In genomic region chr11:64292458-64293254, GRCh38 we compare ENCODE assay signal across 9 cellular contexts. TPM values are rescaled to one million over a fixed set of nuclear protein-coding genes. Genes with fewer than 3 reads are reported as not detected.
DNase-seq lines count a peak whose midpoint lies in the region; FAIRE-seq and TF ChIP-seq lines count a peak whose summit lies in the region.
"Had no signal": no experiment of that assay in that cellular context is flagged by ENCODE, and none has a peak within 500 bp of the region (broad histone marks: within the 10 kb centered on the region; RNA-seq: fewer than 3 reads in every experiment).

No MANE protein-coding gene starts in this region.

- CTCF ChIA-PET in endothelial cell of umbilical vein (lab: Charles Lee), result interaction anchor here (1.7 to 4.5 kb wide), 2 partner anchors 9 to 12 kb away, joined by 10 to 17 read pairs; partner anchors contain the start of genes CATSPERZ and ESRRA

- BruUV-seq in endothelial cell of umbilical vein (replicated peaks; lab: Mats Ljungman, UMichigan), result no TSS peak

- no peak for TF ChIP-seq POLR2A in endothelial cell of umbilical vein (IDR thresholded peaks at IDR 0.05; ENCODE audit: low read depth, low read length)

- no peak overlapping the region for H3K27ac ChIP-seq in BLaER1 treated with 17β-estradiol and CSF1 and Interleukin-3, amounts not matched to agents 10 nM and 100 nM
- H3K27ac ChIP-seq in HUES64 (ENCODE audit: low read depth, low read length) (no peak overlapping the region), endothelial cell of umbilical vein (ENCODE audit: insufficient read depth, low read depth, low read length) (no peak overlapping the region), osteoblast (ENCODE audit: low read depth, low read length) (no peak overlapping the region)

- intact Hi-C loops in endothelial cell of umbilical vein (cut with micrococcal nuclease), result no loop called here

- H3K27me3 ChIP-seq in BLaER1 treated with 17β-estradiol and CSF1 and Interleukin-3, amounts not matched to agents 10 nM and 100 nM, result peaks cover 86 to 91% (median 86%) of the 10 kb centered on the region in 11 experiments
- H3K27me3 ChIP-seq in HUES64 (ENCODE audit: insufficient read depth, low read length) (peaks cover 86% of the 10 kb centered on the region), endothelial cell of umbilical vein (ENCODE audit: control insufficient read depth in 2 of 2, insufficient read depth in 2 of 2, low read length in 2 of 2) (peaks cover 56 to 69% of the 10 kb centered on the region in 2 experiments), osteoblast (ENCODE audit: insufficient read depth, low read length) (peaks cover 76% of the 10 kb centered on the region)

- peak overlapping the region in 10 of 11 experiments; percentile 18 to 59 (median 32); a peak in 13 of 22 replicates for H3K9ac ChIP-seq in BLaER1 treated with 17β-estradiol and CSF1 and Interleukin-3, amounts not matched to agents 10 nM and 100 nM
- H3K9ac ChIP-seq in HUES64 (ENCODE audit: low read depth, low read length) (no peak overlapping the region), endothelial cell of umbilical vein (replicated peaks; ENCODE audit: extremely low read depth, insufficient read depth, low read length) (no peak overlapping the region)

- H3K4me3 ChIP-seq in BLaER1 treated with 17β-estradiol and CSF1 and Interleukin-3, amounts not matched to agents 10 nM and 100 nM, result peak overlapping the region; percentile 0 to 66 (median 48); a peak in 18 of 20 replicates
- H3K4me3 ChIP-seq in HUES64 (ENCODE audit: low read length) (peak overlapping the region; percentile 47), endothelial cell of umbilical vein (replicated peaks in 1 of 3; ENCODE audit: insufficient read depth in 1 of 3, low read depth in 1 of 3, low read length in 3 of 3) (no peak overlapping the region), osteoblast (ENCODE audit: insufficient read depth, low read length) (peak overlapping the region; percentile 47)

- POLR2A ChIA-PET in endothelial cell of umbilical vein (lab: Charles Lee), result no interaction called here

- H2AFZ ChIP-seq in endothelial cell of umbilical vein (ENCODE audit: low read depth, low read length) (no peak overlapping the region), osteoblast (ENCODE audit: low read length) (no peak overlapping the region)

- H3K79me2 ChIP-seq in endothelial cell of umbilical vein (ENCODE audit: control insufficient read depth, insufficient read depth, low read length) (no peaks in the 10 kb centered on the region), osteoblast (ENCODE audit: insufficient read depth, low read length) (no peaks in the 10 kb centered on the region)

- dilution Hi-C loops in endothelial cell of umbilical vein (cut with MboI; ENCODE audit: extremely low pct_ligation_motif_present, low sequenced_read_pairs), result no loop called here

- peaks cover 0 to 72% (median 48%) of the 10 kb centered on the region in 11 experiments; a peak in 17 of 22 replicates for H4K20me1 ChIP-seq in BLaER1 treated with 17β-estradiol and CSF1 and Interleukin-3, amounts not matched to agents 10 nM and 100 nM
- H4K20me1 ChIP-seq in endothelial cell of umbilical vein (replicated peaks; ENCODE audit: control insufficient read depth, extremely low read depth, insufficient read depth, low read length) (no peaks in the 10 kb centered on the region), osteoblast (ENCODE audit: insufficient read depth, low read length) (peaks cover 2% of the 10 kb centered on the region)

- 39% methylated on average over 42 of the region's 42 CpGs for WGBS in HUES64

- DNase-seq in endothelial cell of umbilical vein (ENCODE audit: low read depth, low spot score) (no peak), osteoblast (ENCODE audit: insufficient read length, low spot score, missing footprints) (peak; percentile 89), COLO829 (ENCODE audit: low spot score) (no peak), NCI-H345 (lab: John Stamatoyannopoulos, UW) (no peak)
- DNase-seq in activated naive CD4-positive, alpha-beta T cell (lab: John Stamatoyannopoulos, UW), result no peak
- no peak for DNase-seq in activated CD4-positive, alpha-beta T cell treated with anti-CD3 and anti-CD28 coated beads for 4 hours
- DNase-seq: NCI-H2081 had no signal

- H3K4me2 ChIP-seq in BLaER1 treated with 17β-estradiol and CSF1 and Interleukin-3, amounts not matched to agents 10 nM and 100 nM, result peak overlapping the region; percentile 61 to 95 (median 80)
- H3K4me2 ChIP-seq in endothelial cell of umbilical vein (ENCODE audit: insufficient read depth, low read length) (no peak overlapping the region), osteoblast (ENCODE audit: insufficient read depth, low read length) (no peak overlapping the region)

- peaks cover 9 to 17% (median 13%) of the 10 kb centered on the region in 10 experiments for H3K4me1 ChIP-seq in BLaER1 treated with 17β-estradiol and CSF1 and Interleukin-3, amounts not matched to agents 10 nM and 100 nM
- H3K4me1 ChIP-seq in HUES64 (ENCODE audit: insufficient read depth, low read length) (no peaks in the 10 kb centered on the region), endothelial cell of umbilical vein (ENCODE audit: control insufficient read depth, extremely low read depth, insufficient read depth, low read length) (no peaks in the 10 kb centered on the region), osteoblast (ENCODE audit: insufficient read depth, low read length) (no peaks in the 10 kb centered on the region)

- no peak for TF ChIP-seq CTCF in endothelial cell of umbilical vein (IDR thresholded peaks at IDR 0.05; ENCODE audit: extremely low read depth in 1 of 2, insufficient read depth in 1 of 2, low read depth in 1 of 2, low read length in 2 of 2)
- no peak for TF ChIP-seq CTCF in osteoblast (IDR thresholded peaks at IDR 0.05; ENCODE audit: extremely low read depth, low read depth, low read length)

- FAIRE-seq in endothelial cell of umbilical vein (lab: Jason Lieb, UNC), result no peak

- H3K9me1 ChIP-seq in endothelial cell of umbilical vein (replicated peaks; ENCODE audit: control insufficient read depth, extremely low read depth, insufficient read depth, low read length), result no peaks in the 10 kb centered on the region

- H3K9me3 ChIP-seq in BLaER1 treated with 17β-estradiol and CSF1 and Interleukin-3, amounts not matched to agents 10 nM and 100 nM (replicated peaks in 1 of 11), result no peaks in the 10 kb centered on the region
- H3K9me3 ChIP-seq in HUES64 (ENCODE audit: insufficient read depth, low read depth, low read length) (no peaks in the 10 kb centered on the region), endothelial cell of umbilical vein (replicated peaks; ENCODE audit: control insufficient read depth, insufficient read depth, low read length) (no peaks in the 10 kb centered on the region), osteoblast (ENCODE audit: low read depth, low read length) (no peaks in the 10 kb centered on the region)

- no peaks in the 10 kb centered on the region for H3K36me3 ChIP-seq in BLaER1 treated with 17β-estradiol and CSF1 and Interleukin-3, amounts not matched to agents 10 nM and 100 nM
- H3K36me3 ChIP-seq in HUES64 (ENCODE audit: insufficient read depth, low read length) (no peaks in the 10 kb centered on the region), endothelial cell of umbilical vein (ENCODE audit: control insufficient read depth in 2 of 2, extremely low read depth in 1 of 2, insufficient read depth in 2 of 2, low read length in 2 of 2) (no peaks in the 10 kb centered on the region), osteoblast (ENCODE audit: insufficient read depth, low read length) (no peaks in the 10 kb centered on the region)

RNA-seq across cellular contexts. Expression of gene KCNK4, which starts 1.6 kb away (rescaled TPM):
- polyA plus RNA-seq in HUES64 (2013, experiment 1 of 2), result not detected
- polyA plus RNA-seq in HUES64 (2013, experiment 2 of 2), result not detected
- total RNA-seq in endothelial cell of umbilical vein, result 0.44 TPM in 1 of 2 replicates, not detected in the other
- polyA plus RNA-seq in endothelial cell of umbilical vein, result 0.06 and 0.19 TPM in 2 replicates
- polyA plus RNA-seq in endothelial cell of umbilical vein (2011; cell fraction: cytosol; rRNA removed), result not detected in 2 replicates
- 0.17 and 0.24 TPM in 2 replicates for polyA plus RNA-seq in endothelial cell of umbilical vein (2011; cell fraction: nucleus; rRNA removed)
- polyA plus RNA-seq in endothelial cell of umbilical vein (2012), result not detected in 2 replicates
- polyA minus RNA-seq in endothelial cell of umbilical vein, result 0.15 TPM in 1 of 2 replicates, not detected in the other
- not detected for polyA minus RNA-seq in endothelial cell of umbilical vein (2011; cell fraction: cytosol; rRNA and poly(A)+ RNA removed)
- not detected in 2 replicates for polyA minus RNA-seq in endothelial cell of umbilical vein (2011; cell fraction: nucleus; rRNA and poly(A)+ RNA removed)
- 0.29 and 0.36 TPM in 2 replicates for total RNA-seq in osteoblast

RNA-seq across cellular contexts. Expression of gene GPR137, which starts 7.0 kb away (rescaled TPM):
- polyA plus RNA-seq in HUES64 (2013, experiment 1 of 2), result 25.3 TPM
- 25.2 TPM for polyA plus RNA-seq in HUES64 (2013, experiment 2 of 2)
- total RNA-seq in endothelial cell of umbilical vein (42.5 and 46.0 TPM in 2 replicates), osteoblast (13.3 and 18.5 TPM in 2 replicates)
- polyA plus RNA-seq in endothelial cell of umbilical vein, result 40.9 and 56.8 TPM in 2 replicates
- polyA plus RNA-seq in endothelial cell of umbilical vein (2011; cell fraction: cytosol; rRNA removed), result 20.5 and 26.1 TPM in 2 replicates
- polyA plus RNA-seq in endothelial cell of umbilical vein (2011; cell fraction: nucleus; rRNA removed), result 43.2 and 49.1 TPM in 2 replicates
- 33.6 and 41.2 TPM in 2 replicates for polyA plus RNA-seq in endothelial cell of umbilical vein (2012)
- polyA minus RNA-seq in endothelial cell of umbilical vein, result 19.0 and 20.2 TPM in 2 replicates
- 29.9 TPM for polyA minus RNA-seq in endothelial cell of umbilical vein (2011; cell fraction: cytosol; rRNA and poly(A)+ RNA removed)
- 12.8 and 13.2 TPM in 2 replicates for polyA minus RNA-seq in endothelial cell of umbilical vein (2011; cell fraction: nucleus; rRNA and poly(A)+ RNA removed)

RNA-seq across cellular contexts. Expression of gene CATSPERZ, which starts 7.5 kb away (rescaled TPM):
- polyA plus RNA-seq in HUES64 (2013, experiment 1 of 2), result not detected
- 0.44 TPM for polyA plus RNA-seq in HUES64 (2013, experiment 2 of 2)
- not detected in 2 replicates for total RNA-seq in endothelial cell of umbilical vein
- 0.11 and 0.67 TPM in 2 replicates for polyA plus RNA-seq in endothelial cell of umbilical vein
- 0.14 and 0.49 TPM in 2 replicates for polyA plus RNA-seq in endothelial cell of umbilical vein (2011; cell fraction: cytosol; rRNA removed)
- 0.48 TPM in 1 of 2 replicates, not detected in the other for polyA plus RNA-seq in endothelial cell of umbilical vein (2011; cell fraction: nucleus; rRNA removed)
- polyA plus RNA-seq in endothelial cell of umbilical vein (2012), result not detected in 2 replicates
- polyA minus RNA-seq in endothelial cell of umbilical vein, result not detected in 2 replicates
- not detected for polyA minus RNA-seq in endothelial cell of umbilical vein (2011; cell fraction: cytosol; rRNA and poly(A)+ RNA removed)
- not detected in 2 replicates for polyA minus RNA-seq in endothelial cell of umbilical vein (2011; cell fraction: nucleus; rRNA and poly(A)+ RNA removed)
- total RNA-seq in osteoblast, result 0.29 TPM in 1 of 2 replicates, not detected in the other

RNA-seq across cellular contexts. Expression of gene BAD, which starts 8.2 kb away (rescaled TPM):
- 22.6 TPM for polyA plus RNA-seq in HUES64 (2013, experiment 1 of 2)
- polyA plus RNA-seq in HUES64 (2013, experiment 2 of 2), result 24.0 TPM
- total RNA-seq in endothelial cell of umbilical vein (61.6 and 65.3 TPM in 2 replicates), osteoblast (70.9 and 71.3 TPM in 2 replicates)
- 88.0 and 100 TPM in 2 replicates for polyA plus RNA-seq in endothelial cell of umbilical vein
- polyA plus RNA-seq in endothelial cell of umbilical vein (2011; cell fraction: cytosol; rRNA removed), result 60.3 and 86.4 TPM in 2 replicates
- 21.1 and 25.9 TPM in 2 replicates for polyA plus RNA-seq in endothelial cell of umbilical vein (2011; cell fraction: nucleus; rRNA removed)
- polyA plus RNA-seq in endothelial cell of umbilical vein (2012), result 45.1 and 63.2 TPM in 2 replicates
- 12.9 and 14.2 TPM in 2 replicates for polyA minus RNA-seq in endothelial cell of umbilical vein
- polyA minus RNA-seq in endothelial cell of umbilical vein (2011; cell fraction: cytosol; rRNA and poly(A)+ RNA removed), result 4.3 TPM
- polyA minus RNA-seq in endothelial cell of umbilical vein (2011; cell fraction: nucleus; rRNA and poly(A)+ RNA removed), result 2.9 and 9.7 TPM in 2 replicates

RNA-seq across cellular contexts. Expression of gene ESRRA, which starts 12.7 kb away (rescaled TPM):
- polyA plus RNA-seq in HUES64 (2013, experiment 1 of 2), result 21.4 TPM
- polyA plus RNA-seq in HUES64 (2013, experiment 2 of 2), result 17.6 TPM
- 37.4 and 38.0 TPM in 2 replicates for total RNA-seq in endothelial cell of umbilical vein
- polyA plus RNA-seq in endothelial cell of umbilical vein, result 17.2 and 18.8 TPM in 2 replicates
- polyA plus RNA-seq in endothelial cell of umbilical vein (2011; cell fraction: cytosol; rRNA removed), result 13.8 and 18.9 TPM in 2 replicates
- polyA plus RNA-seq in endothelial cell of umbilical vein (2011; cell fraction: nucleus; rRNA removed), result 19.8 and 22.3 TPM in 2 replicates
- 15.0 and 26.5 TPM in 2 replicates for polyA plus RNA-seq in endothelial cell of umbilical vein (2012)
- polyA minus RNA-seq in endothelial cell of umbilical vein, result 10.6 and 13.0 TPM in 2 replicates
- 45.9 TPM for polyA minus RNA-seq in endothelial cell of umbilical vein (2011; cell fraction: cytosol; rRNA and poly(A)+ RNA removed)
- polyA minus RNA-seq in endothelial cell of umbilical vein (2011; cell fraction: nucleus; rRNA and poly(A)+ RNA removed), result 4.0 and 10.0 TPM in 2 replicates
- 24.5 and 28.6 TPM in 2 replicates for total RNA-seq in osteoblast

Comparison
In these comparisons a context has a peak if more than half of its experiments do, and no peak if none do; other contexts are left out.
1. H3K4me2 ChIP-seq: peak in BLaER1 treated with 17β-estradiol and CSF1 and Interleukin-3, amounts not matched to agents 10 nM and 100 nM (11 of 11); none in endothelial cell of umbilical vein (single experiment) and osteoblast (single experiment).
2. H3K4me3 ChIP-seq: peak in BLaER1 treated with 17β-estradiol and CSF1 and Interleukin-3, amounts not matched to agents 10 nM and 100 nM (10 of 10), HUES64 (single experiment) and osteoblast (single experiment); none in endothelial cell of umbilical vein (0 of 3).
3. H3K9ac ChIP-seq: peak in BLaER1 treated with 17β-estradiol and CSF1 and Interleukin-3, amounts not matched to agents 10 nM and 100 nM (10 of 11); none in HUES64 (single experiment) and endothelial cell of umbilical vein (single experiment).